In genomic region chr17:30558313-30559195, GRCh38 we compare ENCODE assay signal across 1 cellular context.
TF ChIP-seq lines count a peak whose summit lies in the region.

No MANE protein-coding gene starts in this region.

TF ChIP-seq in GM12878, 131 proteins besides CTCF, POLR2A, EP300 and RAD21:
- TF ChIP-seq, protein P1, sequence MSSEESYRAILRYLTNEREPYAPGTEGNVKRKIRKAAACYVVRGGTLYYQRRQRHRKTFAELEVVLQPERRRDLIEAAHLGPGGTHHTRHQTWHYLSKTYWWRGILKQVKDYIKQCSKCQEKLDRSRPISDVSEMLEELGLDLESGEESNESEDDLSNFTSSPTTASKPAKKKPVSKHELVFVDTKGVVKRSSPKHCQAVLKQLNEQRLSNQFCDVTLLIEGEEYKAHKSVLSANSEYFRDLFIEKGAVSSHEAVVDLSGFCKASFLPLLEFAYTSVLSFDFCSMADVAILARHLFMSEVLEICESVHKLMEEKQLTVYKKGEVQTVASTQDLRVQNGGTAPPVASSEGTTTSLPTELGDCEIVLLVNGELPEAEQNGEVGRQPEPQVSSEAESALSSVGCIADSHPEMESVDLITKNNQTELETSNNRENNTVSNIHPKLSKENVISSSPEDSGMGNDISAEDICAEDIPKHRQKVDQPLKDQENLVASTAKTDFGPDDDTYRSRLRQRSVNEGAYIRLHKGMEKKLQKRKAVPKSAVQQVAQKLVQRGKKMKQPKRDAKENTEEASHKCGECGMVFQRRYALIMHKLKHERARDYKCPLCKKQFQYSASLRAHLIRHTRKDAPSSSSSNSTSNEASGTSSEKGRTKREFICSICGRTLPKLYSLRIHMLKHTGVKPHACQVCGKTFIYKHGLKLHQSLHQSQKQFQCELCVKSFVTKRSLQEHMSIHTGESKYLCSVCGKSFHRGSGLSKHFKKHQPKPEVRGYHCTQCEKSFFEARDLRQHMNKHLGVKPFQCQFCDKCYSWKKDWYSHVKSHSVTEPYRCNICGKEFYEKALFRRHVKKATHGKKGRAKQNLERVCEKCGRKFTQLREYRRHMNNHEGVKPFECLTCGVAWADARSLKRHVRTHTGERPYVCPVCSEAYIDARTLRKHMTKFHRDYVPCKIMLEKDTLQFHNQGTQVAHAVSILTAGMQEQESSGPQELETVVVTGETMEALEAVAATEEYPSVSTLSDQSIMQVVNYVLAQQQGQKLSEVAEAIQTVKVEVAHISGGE (CRISPR knock-in tag; IDR thresholded peaks at IDR 0.05), result no peak
- TF ChIP-seq RUNX3 (IDR thresholded peaks at IDR 0.05; ENCODE audit: low read length) (no peak), TCF7 (IDR thresholded peaks at IDR 0.05; ENCODE audit: borderline replicate concordance) (no peak), ZZZ3 (IDR thresholded peaks at IDR 0.05; ENCODE audit: control insufficient read depth, insufficient read length, low read depth) (no peak), BHLHE40 (IDR thresholded peaks at IDR 0.05; ENCODE audit: borderline replicate concordance in 1 of 2, low read depth in 2 of 2, low read length in 1 of 2) (no peak), EGR1 (IDR thresholded peaks at IDR 0.05; ENCODE audit: borderline replicate concordance in 1 of 2, low read depth in 2 of 2, low read length in 2 of 2) (no peak), SREBF1 (IDR thresholded peaks at IDR 0.05; ENCODE audit: low read length) (no peak), SIX5 (IDR thresholded peaks at IDR 0.05; ENCODE audit: low read depth, low read length, severe bottlenecking) (no peak), DPF2 (IDR thresholded peaks at IDR 0.05) (no peak), SPI1 (IDR thresholded peaks at IDR 0.05; ENCODE audit: borderline replicate concordance, insufficient read depth, low read depth, low read length) (no peak), MTA2 (IDR thresholded peaks at IDR 0.05; ENCODE audit: low read depth) (no peak)
